ENCODE assay signal across 8 cellular contexts in the genomic region with DNA sequence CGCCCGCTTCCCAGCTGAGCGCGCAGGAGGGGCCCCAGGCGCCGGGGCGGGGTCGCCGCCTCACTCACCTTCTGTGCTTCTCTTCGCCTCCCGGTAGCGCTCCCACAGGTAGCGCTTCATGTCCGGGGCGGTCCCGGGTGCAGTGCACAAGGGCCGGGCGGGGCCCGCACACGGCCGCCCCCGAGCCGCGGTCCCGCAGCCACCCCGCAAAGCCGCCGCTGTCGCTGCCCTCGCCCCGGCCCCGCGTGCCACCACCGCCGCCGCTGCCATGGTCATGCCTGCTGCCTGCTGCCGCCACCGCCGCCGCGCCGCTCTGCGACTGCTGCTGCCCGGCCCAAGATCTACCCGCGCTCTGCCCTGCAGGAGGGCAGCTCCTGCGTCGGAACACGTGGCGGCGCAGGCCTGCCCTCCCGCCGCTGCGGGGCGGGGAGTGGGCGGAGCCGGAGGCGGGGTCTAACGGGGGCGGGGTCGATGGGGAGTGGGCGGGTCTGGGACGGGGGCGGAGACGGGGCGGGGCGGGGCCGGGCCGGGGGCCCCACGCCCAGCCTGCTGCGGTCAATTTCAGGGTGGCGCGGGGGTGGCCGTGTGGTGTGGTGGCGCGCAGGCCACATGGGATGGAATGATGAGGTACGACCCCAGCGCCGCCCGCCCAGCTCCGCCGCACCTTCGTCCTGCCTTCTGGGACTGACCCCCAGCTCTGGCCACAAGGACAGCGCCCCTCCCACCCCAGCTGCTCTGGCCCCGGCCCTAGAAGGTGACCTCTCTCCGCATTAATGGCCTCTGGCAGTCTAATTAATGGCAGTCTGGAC. TPM values are rescaled to one million over a fixed set of nuclear protein-coding genes. Genes with fewer than 3 reads are reported as not detected.
DNase-seq lines count a peak whose midpoint lies in the region; ATAC-seq and TF ChIP-seq lines count a peak whose summit lies in the region.

NT5DC3 (minus strand) TSS at position 354 of the 809 bp plus-strand sequence; CDS start at position 276, 78 bp downstream.

- H2BK15ac ChIP-seq in neuronal stem cell (ENCODE audit: low read length): peak within 1 kb of the TSS; percentile 52

- no peak within 1 kb of the TSS for H3K4ac ChIP-seq in neuronal stem cell (ENCODE audit: low read length)

- H3K4me3 ChIP-seq in KMS-11 (IDR thresholded peaks at IDR 0.05; ENCODE audit: insufficient read depth, low read depth, low read length) (no peak within 1 kb of the TSS), neuronal stem cell (ENCODE audit: low read length in 2 of 2) (peak within 1 kb of the TSS; percentile 72 to 87), subcutaneous abdominal adipose tissue (ENCODE audit: low read depth in 1 of 5, low read length in 5 of 5) (peak within 1 kb of the TSS; percentile 71 to 81 (median 79))

- no peaks in the 10 kb centered on the region for H3K36me3 ChIP-seq in KMS-11 (ENCODE audit: insufficient read depth)
- no peaks in the 10 kb centered on the region for H3K36me3 ChIP-seq in neuronal stem cell (replicated peaks in 1 of 2; ENCODE audit: control insufficient read depth in 2 of 2, insufficient read depth in 2 of 2, low read length in 2 of 2)
- no peaks in the 10 kb centered on the region for H3K36me3 ChIP-seq in subcutaneous abdominal adipose tissue (ENCODE audit: control insufficient read depth in 5 of 5, insufficient read depth in 5 of 5, low read length in 5 of 5)

- TF ChIP-seq CTCF in KMS-11 (conservative IDR thresholded peaks at IDR 0.05; ENCODE audit: low read depth, low read length) (no peak), foreskin keratinocyte (conservative IDR thresholded peaks at IDR 0.05) (peak; percentile 26)

- H3K18ac ChIP-seq in neuronal stem cell (ENCODE audit: low read length): peak within 1 kb of the TSS; percentile 92

- H2AK5ac ChIP-seq in neuronal stem cell (ENCODE audit: low read depth, low read length): peak within 1 kb of the TSS; percentile 53

- H4K91ac ChIP-seq in neuronal stem cell (ENCODE audit: low read depth, low read length, poor library complexity): no peak within 1 kb of the TSS

- no peaks in the 10 kb centered on the region for H4K20me1 ChIP-seq in KMS-11 (ENCODE audit: insufficient read depth)

- peaks cover 24% of the 10 kb centered on the region; the same call in 1 of the 2 replicates for H3K79me2 ChIP-seq in KMS-11 (ENCODE audit: insufficient read depth, low read depth)

- no peak within 1 kb of the TSS for H3K14ac ChIP-seq in neuronal stem cell (ENCODE audit: low read length)

- TF ChIP-seq POLR2A in Raji (IDR thresholded peaks at IDR 0.05; ENCODE audit: insufficient read depth, low read depth, low read length): peak; percentile 88

- H3K27ac ChIP-seq in KMS-11: peak within 1 kb of the TSS; percentile 70
- H3K27ac ChIP-seq in foreskin keratinocyte: peak within 1 kb of the TSS; percentile 60
- no peak within 1 kb of the TSS for H3K27ac ChIP-seq in neuronal stem cell (replicated peaks; ENCODE audit: low read length)
- peak within 1 kb of the TSS; percentile 77 for H3K27ac ChIP-seq in subcutaneous abdominal adipose tissue (ENCODE audit: low read depth, low read length)

- WGBS in neuronal stem cell (ENCODE audit: extremely low coverage in 2 of 2, insufficient read length in 2 of 2, insufficient replicate concordance in 1 of 2), 2 donors: no CpG with 5 or more reads among the region's 86 CpGs

- H3K9ac ChIP-seq in KMS-11: peak within 1 kb of the TSS; percentile 83
- peak within 1 kb of the TSS; percentile 95 for H3K9ac ChIP-seq in neuronal stem cell (ENCODE audit: low read depth, low read length, poor library complexity)
- peak within 1 kb of the TSS in 4 of 5 donors; percentile 73 to 80 (median 79) for H3K9ac ChIP-seq in subcutaneous abdominal adipose tissue (ENCODE audit: low read length in 5 of 5)

- H4K8ac ChIP-seq in neuronal stem cell (ENCODE audit: low read depth, low read length): no peak within 1 kb of the TSS

- peak; percentile 81 for ATAC-seq in GM21786 (IDR thresholded peaks at IDR 0.05; ENCODE audit: unreplicated experiment)
- ATAC-seq in foreskin keratinocyte: peak; percentile 80

- DNase-seq in EH (ENCODE audit: low read depth) (peak; percentile 85), activated gamma-delta T cell treated with Interleukin-2 at 50 U/mL for 16 hours (peak; percentile 82), foreskin keratinocyte (peak; percentile 52 to 64), neuronal stem cell (ENCODE audit: low spot score) (peak; percentile 83)

- H2BK12ac ChIP-seq in neuronal stem cell (ENCODE audit: low read length): no peak within 1 kb of the TSS

- H2AFZ ChIP-seq in KMS-11 (ENCODE audit: low read depth): peak within 1 kb of the TSS; percentile 94
- peak within 1 kb of the TSS; percentile 98 for H2AFZ ChIP-seq in neuronal stem cell (ENCODE audit: low read length)

- H2BK120ac ChIP-seq in neuronal stem cell (ENCODE audit: low read depth, low read length): no peak within 1 kb of the TSS

- H3K9me3 ChIP-seq in neuronal stem cell (replicated peaks in 1 of 2; ENCODE audit: control insufficient read depth in 2 of 2, insufficient read depth in 1 of 2, low read depth in 1 of 2, low read length in 2 of 2) (no peaks in the 10 kb centered on the region), subcutaneous abdominal adipose tissue (ENCODE audit: control insufficient read depth in 5 of 5, low read length in 5 of 5) (no peaks in the 10 kb centered on the region)

- H2BK5ac ChIP-seq in neuronal stem cell (ENCODE audit: low read length): no peak within 1 kb of the TSS

- H3K27me3 ChIP-seq in KMS-11 (ENCODE audit: insufficient read depth, low read depth): no peaks in the 10 kb centered on the region
- no peaks in the 10 kb centered on the region for H3K27me3 ChIP-seq in foreskin keratinocyte
- peaks cover 0 to 7% (median 7%) of the 10 kb centered on the region in 3 experiments for H3K27me3 ChIP-seq in neuronal stem cell (ENCODE audit: control insufficient read depth in 3 of 3, insufficient read depth in 3 of 3, low read depth in 1 of 3, low read length in 3 of 3)
- no peaks in the 10 kb centered on the region for H3K27me3 ChIP-seq in subcutaneous abdominal adipose tissue (ENCODE audit: control insufficient read depth in 5 of 5, insufficient read depth in 4 of 5, low read length in 5 of 5)

- peak within 1 kb of the TSS; percentile 100 for H3K23ac ChIP-seq in neuronal stem cell (ENCODE audit: low read depth, low read length, poor library complexity)

- H3K4me2 ChIP-seq in KMS-11 (peak within 1 kb of the TSS; percentile 80), neuronal stem cell (ENCODE audit: insufficient read depth, low read length, poor library complexity, severe bottlenecking) (peak within 1 kb of the TSS; percentile 99)

- peaks cover 16% of the 10 kb centered on the region for H3K4me1 ChIP-seq in KMS-11 (ENCODE audit: low read depth, poor library complexity, severe bottlenecking)
- H3K4me1 ChIP-seq in foreskin keratinocyte: peaks cover 9% of the 10 kb centered on the region
- H3K4me1 ChIP-seq in neuronal stem cell (ENCODE audit: control insufficient read depth in 2 of 2, insufficient read depth in 1 of 2, low read depth in 1 of 2, low read length in 2 of 2): peaks cover 0 to 1% of the 10 kb centered on the region in 2 donors
- H3K4me1 ChIP-seq in subcutaneous abdominal adipose tissue (ENCODE audit: control insufficient read depth in 5 of 5, insufficient read depth in 5 of 5, low read length in 5 of 5): peaks cover 0 to 36% (median 34%) of the 10 kb centered on the region in 5 donors

- no peaks in the 10 kb centered on the region for H3K79me1 ChIP-seq in neuronal stem cell (ENCODE audit: low read depth, low read length)

RNA-seq across cellular contexts. Expression of gene NT5DC3, which starts in this region (rescaled TPM):
- total RNA-seq in foreskin keratinocyte: 20.8 and 34.3 TPM in 2 replicates
- 6.1 and 9.3 TPM in 2 replicates for polyA plus RNA-seq in foreskin keratinocyte
- polyA plus RNA-seq in neuronal stem cell (2013, experiment 1 of 2): 2.2 TPM
- 2.2 TPM for polyA plus RNA-seq in neuronal stem cell (2013, experiment 2 of 2)
